20 cellular contexts compared by ENCODE assay signal in the genomic region with DNA sequence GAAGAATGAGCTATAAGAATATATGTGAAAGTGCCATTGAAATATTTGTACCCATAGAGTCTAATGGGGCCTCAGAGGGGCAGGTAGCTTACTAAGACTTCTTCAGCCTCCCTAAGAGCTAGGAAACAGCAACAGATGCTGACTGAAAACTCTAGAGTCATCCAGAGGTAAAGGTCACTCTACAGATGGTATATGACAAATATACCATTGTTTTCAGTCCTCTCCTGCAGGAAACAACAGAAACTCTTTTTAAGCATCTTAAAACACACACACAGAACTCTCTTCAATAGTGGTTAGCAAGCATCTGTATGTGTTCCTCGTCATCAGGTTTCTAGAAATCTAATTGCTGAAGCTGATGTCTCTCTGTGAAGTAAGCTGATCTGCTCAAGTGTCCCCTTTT.
"Had no signal": no experiment of that assay in that cellular context is flagged by ENCODE, and none has a peak within 500 bp of the region (broad histone marks: within the 10 kb centered on the region; RNA-seq: fewer than 3 reads in every experiment).

No MANE protein-coding gene starts in this region.

- ATAC-seq: effector memory CD8-positive, alpha-beta T cell; naive thymus-derived CD8-positive, alpha-beta T cell; T-cell had no signal

- H3K27me3 ChIP-seq: adrenal gland, esophagus muscularis mucosa, neutrophil, ovary, upper lobe of left lung had no signal

- H3K4me1 ChIP-seq: esophagus muscularis mucosa, prostate gland had no signal

- H3K36me3 Mint-ChIP-seq: naive thymus-derived CD8-positive, alpha-beta T cell had no signal

- H3K27ac Mint-ChIP-seq: activated T-cell treated with anti-CD3 and anti-CD28 coated beads, Interleukin-2, amount 50 U/mL, for 72 hours had no signal

- H3K36me3 ChIP-seq: adrenal gland, esophagus muscularis mucosa, left ventricle myocardium inferior, neutrophil, ovary, prostate gland, thoracic aorta, upper lobe of left lung had no signal

- H3K9me3 ChIP-seq: adrenal gland, esophagus muscularis mucosa, left ventricle myocardium inferior, neutrophil, ovary, prostate gland, thoracic aorta, upper lobe of left lung had no signal

- DNase-seq: activated CD4-positive, alpha-beta T cell treated with anti-CD3 and anti-CD28 coated beads for 1 hour; activated CD4-positive, alpha-beta T cell treated with anti-CD3 and anti-CD28 coated beads, Interleukin-2, amount 50 U/mL, for 4 hours; activated effector memory CD4-positive, alpha-beta T cell treated with anti-CD3 and anti-CD28 coated beads, Interleukin-2, amount 50 U/mL, for 16 hours; activated naive CD4-positive, alpha-beta T cell treated with anti-CD3 and anti-CD28 coated beads, Interleukin-2, amount 50 U/mL, for 16 hours; activated T-cell treated with anti-CD3 and anti-CD28 coated beads, Interleukin-2, amount 50 U/mL, for 72 hours; central memory CD4-positive, alpha-beta T cell; effector memory CD8-positive, alpha-beta T cell; glutamatergic neuron; hippocampal formation; left ventricle myocardium inferior; naive thymus-derived CD8-positive, alpha-beta T cell; stimulated activated CD4-positive, alpha-beta T cell treated with anti-CD3 and anti-CD28 coated beads, Interleukin-4, amount 100 ng/mL, for 1 hour; T-cell had no signal

- H3K27ac ChIP-seq: esophagus muscularis mucosa, left ventricle myocardium inferior, neutrophil, ovary, prostate gland, thoracic aorta, upper lobe of left lung had no signal

- H3K27me3 Mint-ChIP-seq: effector memory CD8-positive, alpha-beta T cell; naive thymus-derived CD8-positive, alpha-beta T cell; T-cell had no signal

- H3K9me3 Mint-ChIP-seq: effector memory CD8-positive, alpha-beta T cell; naive thymus-derived CD8-positive, alpha-beta T cell had no signal

- H3K4me3 ChIP-seq: adrenal gland, esophagus muscularis mucosa, left ventricle myocardium inferior, ovary, prostate gland, thoracic aorta, upper lobe of left lung had no signal

- H3K4me3 Mint-ChIP-seq: activated T-cell treated with anti-CD3 and anti-CD28 coated beads, Interleukin-2, amount 50 U/mL, for 72 hours; effector memory CD8-positive, alpha-beta T cell; naive thymus-derived CD8-positive, alpha-beta T cell; T-cell had no signal
